Comparison of ENCODE assay signal across 21 cellular contexts in the genomic region with DNA sequence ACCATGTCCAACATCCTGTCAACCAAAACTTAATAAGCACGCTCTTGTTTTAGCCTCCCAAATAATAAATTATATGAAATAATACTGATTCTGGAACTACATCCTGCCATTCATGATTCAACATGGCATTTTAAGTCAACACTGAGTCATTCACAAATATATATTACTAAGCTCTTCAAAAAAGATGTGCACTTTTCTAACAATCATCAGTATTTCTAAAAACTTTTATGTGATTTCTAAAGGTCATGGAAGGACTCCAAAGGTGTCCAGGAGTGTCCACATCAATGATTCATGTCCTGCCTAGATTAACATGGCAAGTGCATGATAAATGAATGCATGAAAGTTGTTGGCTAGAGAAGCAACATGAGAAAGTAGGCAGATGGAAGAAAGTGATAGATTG.
A peak's percentile ranks its signal among the peaks of the same experiment; 100 is the strongest.
DNase-seq lines count a peak whose midpoint lies in the region; TF ChIP-seq lines count a peak whose summit lies in the region.
"Had no signal": no experiment of that assay in that cellular context is flagged by ENCODE, and none has a peak within 500 bp of the region (broad histone marks: within the 10 kb centered on the region; RNA-seq: fewer than 3 reads in every experiment).

No MANE protein-coding gene starts in this region.

- H3K4me3 ChIP-seq in epithelial cell of esophagus (ENCODE audit: low read length) (no peak overlapping the region), retinal pigment epithelial cell (ENCODE audit: low read length) (no peak overlapping the region)
- H3K4me3 ChIP-seq: cardiac muscle cell, dorsolateral prefrontal cortex, pancreas, sigmoid colon, SJCRH30, thoracic aorta had no signal

- TF ChIP-seq CTCF in epithelial cell of esophagus (IDR thresholded peaks at IDR 0.05; ENCODE audit: insufficient read depth, low read depth, low read length, missing control alignments), result no peak
- no peak for TF ChIP-seq CTCF in retinal pigment epithelial cell (conservative IDR thresholded peaks at IDR 0.05; ENCODE audit: low read depth, low read length)

- DNase-seq in ELR (ENCODE audit: low read depth) (peak; percentile 53), NCI-H446 (lab: John Stamatoyannopoulos, UW) (peak; percentile 24 to 49), epithelial cell of esophagus (ENCODE audit: low read depth) (peak; percentile 16), retinal pigment epithelial cell (ENCODE audit: low read depth) (peak; percentile 14), midbrain (lab: John Stamatoyannopoulos, UW) (no peak), GOT3 (lab: John Stamatoyannopoulos, UW) (no peak)
- DNase-seq in central memory CD4-positive, alpha-beta T cell, result no peak
- DNase-seq: activated gamma-delta T cell; CD8-positive, alpha-beta T cell; DMS79; dorsolateral prefrontal cortex; erythroblast; mesendoderm; natural killer cell; NCI-H1417; pancreas; sigmoid colon; SJCRH30; stimulated activated naive CD4-positive, alpha-beta T cell had no signal

Comparison
In these comparisons a context has a peak if more than half of its experiments do, and no peak if none do; other contexts are left out.
1. DNase-seq: peak in ELR (single experiment), NCI-H446 (2 of 2), epithelial cell of esophagus (single experiment) and retinal pigment epithelial cell (single experiment); none in central memory CD4-positive, alpha-beta T cell (single experiment), midbrain (single experiment) and GOT3 (single experiment).